In the genomic region with DNA sequence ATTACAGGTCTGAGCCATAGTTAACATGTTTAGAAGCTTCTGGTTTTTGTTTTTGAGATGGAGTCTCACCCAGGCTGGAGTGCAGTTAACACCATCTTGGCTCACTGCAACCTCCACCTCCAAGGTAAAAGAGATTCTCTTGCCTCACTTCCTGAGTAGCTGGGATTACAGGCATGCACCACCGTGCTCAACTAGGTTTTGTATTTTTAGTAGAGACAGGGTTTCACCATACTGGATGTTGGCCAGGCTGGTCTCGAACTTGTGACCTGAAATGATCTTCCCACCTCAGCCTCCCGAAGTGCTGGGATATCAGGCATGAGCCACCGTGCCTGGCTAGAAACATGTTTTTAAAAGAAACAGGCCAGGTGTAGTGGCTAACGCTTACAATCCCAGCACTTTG, we compare ENCODE assay signal across 1 cellular context.
TF ChIP-seq lines count a peak whose summit lies in the region.

No MANE protein-coding gene starts in this region.

TF ChIP-seq in endothelial cell of umbilical vein, 7 proteins besides CTCF, POLR2A, EP300 and RAD21:
- no peak for TF ChIP-seq FOS (IDR thresholded peaks at IDR 0.05; ENCODE audit: borderline replicate concordance, insufficient read depth, low read length)
- no peak for TF ChIP-seq MYC (IDR thresholded peaks at IDR 0.05; ENCODE audit: low read depth, low read length)
- TF ChIP-seq POLR2AphosphoS5 (IDR thresholded peaks at IDR 0.05; ENCODE audit: insufficient read depth, low read depth, low read length): no peak
- TF ChIP-seq JUN (IDR thresholded peaks at IDR 0.05; ENCODE audit: borderline replicate concordance, insufficient read depth, insufficient read length, low read depth): no peak
- no peak for TF ChIP-seq GATA2 (IDR thresholded peaks at IDR 0.05; ENCODE audit: insufficient read depth, insufficient read length, low read depth, low read length)
- TF ChIP-seq, protein P1, sequence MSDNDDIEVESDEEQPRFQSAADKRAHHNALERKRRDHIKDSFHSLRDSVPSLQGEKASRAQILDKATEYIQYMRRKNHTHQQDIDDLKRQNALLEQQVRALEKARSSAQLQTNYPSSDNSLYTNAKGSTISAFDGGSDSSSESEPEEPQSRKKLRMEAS (IDR thresholded peaks at IDR 0.05; ENCODE audit: insufficient read depth, insufficient read length): no peak
- no peak for TF ChIP-seq EZH2 (IDR thresholded peaks at IDR 0.05; ENCODE audit: borderline replicate concordance, low read depth, low read length, severe bottlenecking)
